ENCODE assay signal across 8 cellular contexts in the genomic region with DNA sequence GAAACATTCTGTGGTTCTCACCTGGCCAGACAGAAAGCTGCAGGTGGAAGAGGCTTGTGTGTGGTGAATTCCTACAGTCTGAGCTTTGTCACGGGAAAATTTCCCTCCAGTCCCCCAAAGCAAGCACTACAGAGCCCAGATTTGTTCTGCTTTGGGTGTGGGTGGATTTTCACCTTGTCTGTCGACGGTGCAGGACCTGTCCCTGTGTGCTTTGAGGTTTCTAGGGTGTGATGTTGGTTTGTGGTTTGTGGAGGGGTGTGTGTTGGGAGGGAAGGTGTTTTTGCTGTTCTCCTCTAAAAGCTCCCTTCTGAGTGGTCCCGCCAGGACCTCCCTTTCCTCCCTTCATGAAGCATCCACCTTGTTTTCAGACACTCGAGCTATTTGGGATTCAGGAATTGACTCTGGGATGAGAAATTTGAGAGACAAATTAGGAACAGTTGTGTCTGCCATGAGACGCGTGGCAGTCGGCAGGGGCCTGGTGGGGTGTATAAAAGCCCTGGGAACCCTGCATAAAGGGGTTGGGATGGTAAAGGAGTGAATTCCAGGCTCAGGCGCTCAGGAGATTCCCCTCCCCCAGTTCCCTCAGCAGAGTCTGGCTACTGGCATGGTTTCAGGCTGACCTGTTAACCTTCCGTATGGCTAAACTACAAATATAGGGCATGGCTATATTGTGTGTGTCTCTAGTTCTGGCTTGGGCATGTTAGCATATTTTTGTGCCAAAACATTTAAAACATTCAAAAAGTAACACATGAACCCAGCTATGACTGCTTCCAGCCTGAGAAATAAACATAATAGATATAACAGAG.
A peak's percentile ranks its signal among the peaks of the same experiment; 100 is the strongest.
DNase-seq lines count a peak whose midpoint lies in the region; ATAC-seq and FAIRE-seq lines count a peak whose summit lies in the region.

No MANE protein-coding gene starts in this region.

- no peaks in the 10 kb centered on the region for H3K27me3 ChIP-seq in aorta (ENCODE audit: control insufficient read depth in 1 of 2, insufficient read depth in 2 of 2, low read length in 1 of 2)

- DNase-seq in stimulated activated CD4-positive, alpha-beta T cell treated with anti-CD3 and anti-CD28 coated beads, Interleukin-12 subunit alpha, Interleukin-12 subunit beta, amount 100 ng/mL, for 48 hours (ENCODE audit: low read depth in 2 of 3, low spot score in 1 of 3) = peak in 2 of 3 donors; percentile 21 to 28
- no peak for DNase-seq in stimulated activated CD4-positive, alpha-beta T cell treated with anti-CD3 and anti-CD28 coated beads, Interleukin-1b, Interleukin-23, amount 100 ng/mL, for 48 hours
- peak; percentile 50 for DNase-seq in activated T-cell treated with anti-CD3 and anti-CD28 coated beads, Interleukin-2, amount 50 U/mL, for 1 hour
- DNase-seq in islet precursor cell (peak; percentile 60), aorta (no peak), nucleus accumbens (lab: John Stamatoyannopoulos, UW) (no peak), frontal cortex (ENCODE audit: low spot score in 2 of 2) (no peak)

- WGBS in aorta, 2 donors = 28 to 32% methylated on average over 10 of the region's 10 CpGs

- intact Hi-C loops in aorta (cut with DNase I) = loop anchor here in 1 of 2 donors (5.0 kb wide), 1 partner anchor 67 kb away; no protein-coding TSS in a partner anchor

- peaks cover 0 to 2% of the 10 kb centered on the region in 2 donors for H3K36me3 ChIP-seq in aorta (ENCODE audit: control insufficient read depth in 1 of 2, insufficient read depth in 2 of 2, low read length in 1 of 2)

- FAIRE-seq in frontal cortex (lab: Jason Lieb, UNC) = no peak

- H3K27ac ChIP-seq in aorta (ENCODE audit: low read depth in 1 of 2, low read length in 2 of 2) = peak overlapping the region; percentile 49 to 72

- ATAC-seq in aorta (ENCODE audit: low FRiP score) = no peak
- no peak for ATAC-seq in HG03469 (IDR thresholded peaks at IDR 0.05; ENCODE audit: unreplicated experiment)

- H3K9me3 ChIP-seq in aorta (ENCODE audit: control insufficient read depth, low read length) = no peaks in the 10 kb centered on the region

- H3K4me1 ChIP-seq in aorta (ENCODE audit: control insufficient read depth in 1 of 2, insufficient read depth in 2 of 2, low read length in 2 of 2) = peaks cover 6 to 7% of the 10 kb centered on the region in 2 donors

- peak overlapping the region; percentile 54 to 73 for H3K4me3 ChIP-seq in aorta (ENCODE audit: low read length in 2 of 2)

Comparison
In these comparisons a context has a peak if more than half of its experiments do, and no peak if none do; other contexts are left out.
1. DNase-seq: peak in stimulated activated CD4-positive, alpha-beta T cell treated with anti-CD3 and anti-CD28 coated beads, Interleukin-12 subunit alpha, Interleukin-12 subunit beta, amount 100 ng/mL, for 48 hours (2 of 3), activated T-cell treated with anti-CD3 and anti-CD28 coated beads, Interleukin-2, amount 50 U/mL, for 1 hour (single experiment) and islet precursor cell (single experiment); none in stimulated activated CD4-positive, alpha-beta T cell treated with anti-CD3 and anti-CD28 coated beads, Interleukin-1b, Interleukin-23, amount 100 ng/mL, for 48 hours (single experiment), aorta (0 of 2), nucleus accumbens (0 of 56) and frontal cortex (0 of 2).